Comparison of ENCODE assay signal across 9 cellular contexts in the genomic region with DNA sequence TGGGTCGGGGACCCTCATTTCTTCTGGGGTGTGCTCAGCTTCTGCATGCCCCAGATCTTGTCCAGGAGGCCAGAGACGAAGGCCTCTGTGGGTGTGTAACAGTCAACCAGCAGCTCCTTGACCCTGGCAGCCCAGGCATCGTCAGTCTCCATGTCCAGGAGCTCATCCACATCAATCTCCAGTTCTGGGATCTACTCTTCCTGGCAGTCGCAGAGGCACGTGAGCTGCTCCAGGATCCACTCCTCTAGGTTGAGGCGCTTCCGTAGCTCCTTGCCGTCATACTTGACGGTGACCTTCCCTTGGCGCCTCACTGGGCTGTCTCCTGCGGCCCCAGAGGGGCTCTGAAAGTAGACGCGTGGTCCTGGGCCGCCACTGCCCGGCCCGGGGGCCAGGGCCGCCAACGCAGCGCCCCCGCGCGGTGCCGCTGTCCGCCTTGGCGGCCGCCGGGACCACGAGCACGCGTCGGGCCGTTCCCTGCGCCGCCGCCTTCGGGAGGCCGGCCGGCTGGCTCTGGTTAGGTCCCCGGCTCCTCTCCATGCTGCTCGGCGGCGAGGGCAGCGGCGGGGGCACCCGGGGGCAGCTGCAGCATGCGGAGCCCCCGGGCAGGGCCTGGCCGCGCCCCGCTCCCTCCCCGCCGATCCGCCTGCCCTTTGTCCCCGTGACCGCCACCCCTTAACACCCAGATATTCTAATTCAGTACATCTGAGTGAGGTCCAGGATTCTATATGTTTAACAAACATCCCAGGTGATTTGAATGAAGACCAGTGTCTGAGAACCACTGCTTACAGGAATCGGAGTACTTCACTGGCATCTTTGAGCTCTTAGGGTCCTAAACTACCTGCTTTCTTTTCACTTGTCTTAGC.
A peak's percentile ranks its signal among the peaks of the same experiment; 100 is the strongest.
DNase-seq lines count a peak whose midpoint lies in the region; ATAC-seq and TF ChIP-seq lines count a peak whose summit lies in the region.
"Had no signal": no experiment of that assay in that cellular context is flagged by ENCODE, and none has a peak within 500 bp of the region (broad histone marks: within the 10 kb centered on the region; RNA-seq: fewer than 3 reads in every experiment).

No MANE protein-coding gene starts in this region.

- H3K36me3 Mint-ChIP-seq in activated T-helper 17 cell treated with anti-CD3 and anti-CD28 coated beads, Interleukin-2, amount 50 U/mL, for 72 hours (ENCODE audit: low read depth), result no peaks in the 10 kb centered on the region

- H3K4me3 ChIP-seq in SK-N-SH (ENCODE audit: low read depth in 2 of 2, low read length in 1 of 2) (no peak overlapping the region), subcutaneous abdominal adipose tissue (ENCODE audit: low read depth in 1 of 5, low read length in 5 of 5) (peak overlapping the region; percentile 36 to 60 (median 47))

- H3K4me1 ChIP-seq in SK-N-SH (ENCODE audit: control insufficient read depth in 1 of 2, insufficient read depth in 2 of 2, low read depth in 1 of 2, low read length in 1 of 2), result peaks cover 0 to 15% of the 10 kb centered on the region in 2 experiments; a peak in 2 of 4 replicates
- H3K4me1 ChIP-seq in subcutaneous abdominal adipose tissue (ENCODE audit: control insufficient read depth in 5 of 5, insufficient read depth in 5 of 5, low read length in 5 of 5), result peaks cover 0 to 14% (median 7%) of the 10 kb centered on the region in 5 donors

- TF ChIP-seq EP300 in SK-N-SH (IDR thresholded peaks at IDR 0.05; ENCODE audit: borderline replicate concordance in 1 of 2, low read depth in 1 of 2, low read length in 1 of 2), result no peak

- peaks cover 20% of the 10 kb centered on the region for H3K27me3 Mint-ChIP-seq in activated T-helper 17 cell treated with anti-CD3 and anti-CD28 coated beads, Interleukin-2, amount 50 U/mL, for 72 hours

- TF ChIP-seq RAD21 in SK-N-SH (IDR thresholded peaks at IDR 0.05; ENCODE audit: low read length), result no peak

- H3K9me2 ChIP-seq in SK-N-SH, result no peaks in the 10 kb centered on the region

- WGBS in SK-N-SH (ENCODE audit: low lambda C conversion rate), result 88% methylated on average over 45 of the region's 56 CpGs

- no peak overlapping the region for H3K4me2 ChIP-seq in SK-N-SH

- POLR2A ChIA-PET in SK-N-SH (lab: Yijun Ruan, JAX), result no interaction called here

- H3K9me3 Mint-ChIP-seq in activated T-helper 17 cell treated with anti-CD3 and anti-CD28 coated beads, Interleukin-2, amount 50 U/mL, for 72 hours, result no peaks in the 10 kb centered on the region

- H3K36me3 ChIP-seq in SK-N-SH (replicated peaks in 1 of 2; ENCODE audit: control insufficient read depth in 1 of 2, insufficient read depth in 2 of 2, low read length in 1 of 2), result no peaks in the 10 kb centered on the region
- H3K36me3 ChIP-seq in subcutaneous abdominal adipose tissue (ENCODE audit: control insufficient read depth in 5 of 5, insufficient read depth in 5 of 5, low read length in 5 of 5), result no peaks in the 10 kb centered on the region

- H3K9ac ChIP-seq in SK-N-SH (no peak overlapping the region), subcutaneous abdominal adipose tissue (ENCODE audit: low read length in 5 of 5) (peak overlapping the region in 3 of 5 donors; percentile 48 to 60 (median 58))

- H3K79me2 ChIP-seq in SK-N-SH (ENCODE audit: insufficient read depth), result no peaks in the 10 kb centered on the region

- ATAC-seq in SK-N-SH treated with all-trans-retinoic acid at 6 μM for 48 hours, result no peak
- ATAC-seq in activated T-helper 17 cell treated with anti-CD3 and anti-CD28 coated beads, Interleukin-2, amount 50 U/mL, for 72 hours (replicated peaks), result no peak
- no peak for ATAC-seq in HG02798 (IDR thresholded peaks at IDR 0.05; ENCODE audit: poor library complexity, unreplicated experiment)
- ATAC-seq in HG03139 (IDR thresholded peaks at IDR 0.05; ENCODE audit: unreplicated experiment), result no peak

- H4K20me1 ChIP-seq in SK-N-SH (ENCODE audit: insufficient read depth), result no peaks in the 10 kb centered on the region

- no peaks in the 10 kb centered on the region for H3K4me1 Mint-ChIP-seq in activated T-helper 17 cell treated with anti-CD3 and anti-CD28 coated beads, Interleukin-2, amount 50 U/mL, for 72 hours

- H2AFZ ChIP-seq in SK-N-SH (ENCODE audit: low read depth), result no peak overlapping the region

- no peak for TF ChIP-seq CTCF in SK-N-SH (IDR thresholded peaks at IDR 0.05)

- H3K9me3 ChIP-seq in SK-N-SH, result no peaks in the 10 kb centered on the region
- no peaks in the 10 kb centered on the region for H3K9me3 ChIP-seq in subcutaneous abdominal adipose tissue (ENCODE audit: control insufficient read depth in 5 of 5, low read length in 5 of 5)

- no peak overlapping the region for H3K27ac ChIP-seq in SK-N-SH (ENCODE audit: low read depth in 2 of 2, low read length in 1 of 2)
- H3K27ac ChIP-seq in subcutaneous abdominal adipose tissue (ENCODE audit: low read depth, low read length), result no peak overlapping the region

- H3F3A ChIP-seq in SK-N-SH (replicated peaks; ENCODE audit: insufficient read depth), result no peaks in the 10 kb centered on the region

- peak; percentile 36 for DNase-seq in SK-N-SH
- DNase-seq in hepatic stellate cell (ENCODE audit: low spot score), result peak; percentile 25
- no peak for DNase-seq in pons (ENCODE audit: low spot score)
- DNase-seq: NCI-H345 had no signal

- H3K27me3 ChIP-seq in SK-N-SH (ENCODE audit: insufficient read depth) (no peaks in the 10 kb centered on the region), subcutaneous abdominal adipose tissue (ENCODE audit: control insufficient read depth in 5 of 5, insufficient read depth in 4 of 5, low read length in 5 of 5) (peaks cover 0 to 9% (median 4%) of the 10 kb centered on the region in 5 donors)

- CTCF ChIA-PET in SK-N-SH (lab: Yijun Ruan, JAX), result interaction anchor here (0.6 to 14.1 kb wide), 4 partner anchors 13 to 320 kb away, joined by 3 to 185 read pairs (median 6); no protein-coding TSS in a partner anchor

- no peak overlapping the region for H3K27ac Mint-ChIP-seq in activated T-helper 17 cell treated with anti-CD3 and anti-CD28 coated beads, Interleukin-2, amount 50 U/mL, for 72 hours

- H3K4me3 Mint-ChIP-seq in activated T-helper 17 cell treated with anti-CD3 and anti-CD28 coated beads, Interleukin-2, amount 50 U/mL, for 72 hours, result peak overlapping the region; percentile 36

TF ChIP-seq in SK-N-SH, 30 proteins besides CTCF, POLR2A, EP300 and RAD21:
- no peak for TF ChIP-seq IRF3 (IDR thresholded peaks at IDR 0.05; ENCODE audit: low read depth, low read length)

TF ChIP-seq in SK-N-SH treated with all-trans-retinoic acid at 6 μM for 48 hours, 23 proteins besides CTCF, POLR2A, EP300 and RAD21:
- no peak for TF ChIP-seq TOX (CRISPR knock-in tag; IDR thresholded peaks at IDR 0.05; ENCODE audit: borderline replicate concordance)
- no peak for TF ChIP-seq OSR1 (CRISPR knock-in tag; IDR thresholded peaks at IDR 0.05)
- no peak for TF ChIP-seq PATZ1 (CRISPR knock-in tag; IDR thresholded peaks at IDR 0.05; ENCODE audit: borderline replicate concordance)
- TF ChIP-seq ARNTL (CRISPR knock-in tag; IDR thresholded peaks at IDR 0.05; ENCODE audit: borderline replicate concordance, low read depth), result no peak
- TF ChIP-seq BACH2 (CRISPR knock-in tag; IDR thresholded peaks at IDR 0.05; ENCODE audit: borderline replicate concordance), result no peak
- TF ChIP-seq CSDC2 (CRISPR knock-in tag; IDR thresholded peaks at IDR 0.05), result no peak
- no peak for TF ChIP-seq ESRRG (CRISPR knock-in tag; IDR thresholded peaks at IDR 0.05)
- no peak for TF ChIP-seq ZFP30 (CRISPR knock-in tag; IDR thresholded peaks at IDR 0.05)
- TF ChIP-seq ZNF8 (CRISPR knock-in tag; IDR thresholded peaks at IDR 0.05), result no peak
- TF ChIP-seq, protein P1, sequence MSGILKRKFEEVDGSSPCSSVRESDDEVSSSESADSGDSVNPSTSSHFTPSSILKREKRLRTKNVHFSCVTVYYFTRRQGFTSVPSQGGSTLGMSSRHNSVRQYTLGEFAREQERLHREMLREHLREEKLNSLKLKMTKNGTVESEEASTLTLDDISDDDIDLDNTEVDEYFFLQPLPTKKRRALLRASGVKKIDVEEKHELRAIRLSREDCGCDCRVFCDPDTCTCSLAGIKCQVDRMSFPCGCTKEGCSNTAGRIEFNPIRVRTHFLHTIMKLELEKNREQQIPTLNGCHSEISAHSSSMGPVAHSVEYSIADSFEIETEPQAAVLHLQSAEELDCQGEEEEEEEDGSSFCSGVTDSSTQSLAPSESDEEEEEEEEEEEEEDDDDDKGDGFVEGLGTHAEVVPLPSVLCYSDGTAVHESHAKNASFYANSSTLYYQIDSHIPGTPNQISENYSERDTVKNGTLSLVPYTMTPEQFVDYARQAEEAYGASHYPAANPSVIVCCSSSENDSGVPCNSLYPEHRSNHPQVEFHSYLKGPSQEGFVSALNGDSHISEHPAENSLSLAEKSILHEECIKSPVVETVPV (CRISPR knock-in tag; IDR thresholded peaks at IDR 0.05), result no peak
- TF ChIP-seq ZNF70 (CRISPR knock-in tag; IDR thresholded peaks at IDR 0.05), result no peak
- TF ChIP-seq TCF4 (CRISPR knock-in tag; IDR thresholded peaks at IDR 0.05; ENCODE audit: borderline replicate concordance), result no peak
- no peak for TF ChIP-seq PPARA (CRISPR knock-in tag; IDR thresholded peaks at IDR 0.05; ENCODE audit: borderline replicate concordance)
TF ChIP-seq in SK-N-SH treated with all-trans-retinoic acid at 6 μM for 48 hours: peak in this region for 0.

Comparison
In these comparisons a context has a peak if more than half of its experiments do, and no peak if none do; other contexts are left out.
1. H3K4me3 ChIP-seq: peak in subcutaneous abdominal adipose tissue (5 of 5); none in SK-N-SH (0 of 2).